Comparison of ENCODE assay signal across 22 cellular contexts in the genomic region with DNA sequence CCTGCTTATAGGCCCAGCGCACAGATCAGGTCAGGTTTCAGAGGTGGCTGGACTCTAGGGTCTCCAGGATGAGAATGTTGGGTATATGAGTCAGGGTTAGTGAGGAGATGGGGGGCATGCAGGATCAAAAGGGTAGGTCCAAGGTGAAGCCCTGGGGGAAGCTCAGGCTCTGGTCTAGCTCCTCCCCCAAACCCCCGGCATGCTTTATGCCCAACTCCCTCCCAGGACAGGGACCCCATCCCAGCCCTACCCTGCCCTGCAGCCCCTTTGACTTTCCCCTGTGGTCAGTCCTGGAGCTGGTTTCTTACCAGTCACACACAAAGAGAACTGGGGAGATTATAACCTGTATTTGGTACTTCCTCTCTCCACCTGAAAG. TPM values are rescaled to one million over a fixed set of nuclear protein-coding genes. Genes with fewer than 3 reads are reported as not detected.
DNase-seq lines count a peak whose midpoint lies in the region; ATAC-seq and TF ChIP-seq lines count a peak whose summit lies in the region.
"Had no signal": no experiment of that assay in that cellular context is flagged by ENCODE, and none has a peak within 500 bp of the region (broad histone marks: within the 10 kb centered on the region; RNA-seq: fewer than 3 reads in every experiment).

No MANE protein-coding gene starts in this region.

- no peaks in the 10 kb centered on the region for H3K9me3 Mint-ChIP-seq in endothelial cell (ENCODE audit: unreplicated experiment)
- H3K9me3 Mint-ChIP-seq: CD4-positive, alpha-beta memory T cell had no signal

- no peaks in the 10 kb centered on the region for H3K36me3 Mint-ChIP-seq in endothelial cell (ENCODE audit: low read depth, unreplicated experiment)
- H3K36me3 Mint-ChIP-seq: CD4-positive, alpha-beta memory T cell had no signal

- H3K4me1 ChIP-seq in BLaER1 (peaks cover 28% of the 10 kb centered on the region), Loucy (ENCODE audit: insufficient read depth, low read length, poor library complexity, severe bottlenecking) (peaks cover 41% of the 10 kb centered on the region)
- H3K4me1 ChIP-seq in BLaER1 treated with 17β-estradiol and CSF1 and Interleukin-3, amounts not matched to agents 10 nM and 100 nM = peaks cover 26 to 43% (median 34%) of the 10 kb centered on the region in 10 experiments
- H3K4me1 ChIP-seq: SJCRH30 had no signal

- H3K79me2 ChIP-seq in Loucy (ENCODE audit: insufficient read depth, low read length) = peaks cover 31% of the 10 kb centered on the region

- H3K27me3 Mint-ChIP-seq in endothelial cell (ENCODE audit: unreplicated experiment) = peaks cover 4% of the 10 kb centered on the region

- H3K4me3 Mint-ChIP-seq in endothelial cell (ENCODE audit: unreplicated experiment) = peak overlapping the region; percentile 49
- H3K4me3 Mint-ChIP-seq: CD4-positive, alpha-beta memory T cell; IgD-negative memory B cell had no signal

- peaks cover 47% of the 10 kb centered on the region for H3K4me1 Mint-ChIP-seq in endothelial cell (ENCODE audit: unreplicated experiment)

- H4K20me1 ChIP-seq in BLaER1 (no peaks in the 10 kb centered on the region), Loucy (ENCODE audit: insufficient read depth, low read length, poor library complexity, severe bottlenecking) (no peaks in the 10 kb centered on the region)
- H4K20me1 ChIP-seq in BLaER1 treated with 17β-estradiol and CSF1 and Interleukin-3, amounts not matched to agents 10 nM and 100 nM = no peaks in the 10 kb centered on the region

- no peaks in the 10 kb centered on the region for H3K27me3 ChIP-seq in BLaER1
- no peaks in the 10 kb centered on the region for H3K27me3 ChIP-seq in BLaER1 treated with 17β-estradiol and CSF1 and Interleukin-3, amounts not matched to agents 10 nM and 100 nM
- H3K27me3 ChIP-seq in Loucy (ENCODE audit: insufficient read depth, low read length, poor library complexity, severe bottlenecking) = no peaks in the 10 kb centered on the region
- H3K27me3 ChIP-seq: SJCRH30 had no signal

- no peak overlapping the region; the same call in 1 of the 2 replicates for H3K4me3 ChIP-seq in BLaER1
- H3K4me3 ChIP-seq in BLaER1 treated with 17β-estradiol and CSF1 and Interleukin-3, amounts not matched to agents 10 nM and 100 nM = no peak overlapping the region
- H3K4me3 ChIP-seq in Loucy (ENCODE audit: low read length, poor library complexity, severe bottlenecking) = peak overlapping the region; percentile 78
- H3K4me3 ChIP-seq: SJCRH30 had no signal

- no peaks in the 10 kb centered on the region for H3K36me3 ChIP-seq in BLaER1
- no peaks in the 10 kb centered on the region for H3K36me3 ChIP-seq in BLaER1 treated with 17β-estradiol and CSF1 and Interleukin-3, amounts not matched to agents 10 nM and 100 nM
- H3K36me3 ChIP-seq in Loucy (ENCODE audit: insufficient read depth, low read length) = no peaks in the 10 kb centered on the region
- H3K36me3 ChIP-seq: SJCRH30 had no signal

- peak overlapping the region; percentile 78 for H3K27ac Mint-ChIP-seq in endothelial cell (ENCODE audit: unreplicated experiment)
- H3K27ac Mint-ChIP-seq: CD4-positive, alpha-beta memory T cell had no signal

- H3K27ac ChIP-seq in BLaER1 (peak overlapping the region; percentile 56; the same call in 1 of the 2 replicates), substantia nigra (ENCODE audit: low read depth, low read length, poor library complexity, severe bottlenecking) (no peak overlapping the region)
- 0 out of 22 replicates have a peak overlapping the region, but pooled peaks of 1 of the 11 experiments have one; percentile 8 for H3K27ac ChIP-seq in BLaER1 treated with 17β-estradiol and CSF1 and Interleukin-3, amounts not matched to agents 10 nM and 100 nM
- H3K27ac ChIP-seq: SJCRH30 had no signal

- H3K9me2 ChIP-seq in Loucy (replicated peaks; ENCODE audit: low read depth, low read length) = no peaks in the 10 kb centered on the region

- H3K9me3 ChIP-seq in BLaER1 (no peaks in the 10 kb centered on the region), Loucy (ENCODE audit: insufficient read depth, low read depth, low read length) (no peaks in the 10 kb centered on the region)
- no peaks in the 10 kb centered on the region for H3K9me3 ChIP-seq in BLaER1 treated with 17β-estradiol and CSF1 and Interleukin-3, amounts not matched to agents 10 nM and 100 nM (replicated peaks in 1 of 11)
- H3K9me3 ChIP-seq: SJCRH30 had no signal

- H3K4me2 ChIP-seq in BLaER1 (peak overlapping the region; percentile 68), Loucy (ENCODE audit: low read depth, low read length, poor library complexity, severe bottlenecking) (peak overlapping the region; percentile 90)
- H3K4me2 ChIP-seq in BLaER1 treated with 17β-estradiol and CSF1 and Interleukin-3, amounts not matched to agents 10 nM and 100 nM = peak overlapping the region; percentile 53 to 87 (median 68)

- H3F3A ChIP-seq in Loucy (ENCODE audit: low read depth) = peaks cover 7% of the 10 kb centered on the region; the same call in 1 of the 2 replicates

- H2AFZ ChIP-seq in Loucy (ENCODE audit: low read length) = no peak overlapping the region

- DNase-seq in endothelial cell (ENCODE audit: low spot score) = no peak
- no peak for DNase-seq in substantia nigra (lab: John Stamatoyannopoulos, UW)
- no peak for DNase-seq in NCI-H510A treated with DMSO at 0.1 percent for 48 hours (lab: John Stamatoyannopoulos, UW)
- DNase-seq: CD4-positive, alpha-beta memory T cell; DMS153; NCI-H1092 treated with DMSO at 0.1 percent for 48 hours; NCI-H1436 treated with DMSO at 0.1 percent for 48 hours; NCI-H2029; NCI-H226; NCI-H524; NCI-H774; NK-92 treated with Interleukin-12 subunit alpha and Interleukin-12 subunit beta, amount 100 ng/mL, for 24 hours; SJCRH30 had no signal

- no peak for TF ChIP-seq CTCF in Loucy (conservative IDR thresholded peaks at IDR 0.05; ENCODE audit: low read length)
- no peak for TF ChIP-seq CTCF in endothelial cell (IDR thresholded peaks at IDR 0.05; ENCODE audit: unreplicated experiment)

- H3K9ac ChIP-seq in BLaER1 = no peak overlapping the region
- H3K9ac ChIP-seq in BLaER1 treated with 17β-estradiol and CSF1 and Interleukin-3, amounts not matched to agents 10 nM and 100 nM = no peak overlapping the region
- H3K9ac ChIP-seq in Loucy (ENCODE audit: low read depth, low read length, poor library complexity, severe bottlenecking) = peak overlapping the region; percentile 90

- no peak for ATAC-seq in GM18519 (IDR thresholded peaks at IDR 0.05; ENCODE audit: low FRiP score, unreplicated experiment)
- ATAC-seq: HCT116 had no signal

RNA-seq across cellular contexts. Expression of a gene that starts 9.8 kb away (rescaled TPM):
- not detected for total RNA-seq in endothelial cell (ENCODE audit: unreplicated experiment)
- total RNA-seq: CD4-positive, alpha-beta memory T cell; G401; H1; LHCN-M2; SJCRH30 had no signal

RNA-seq across cellular contexts. Expression of a gene that starts 10.3 kb away (rescaled TPM):
- not detected for total RNA-seq in endothelial cell (ENCODE audit: unreplicated experiment)
- total RNA-seq: CD4-positive, alpha-beta memory T cell; G401; H1; LHCN-M2; SJCRH30 had no signal

RNA-seq across cellular contexts. Expression of a gene that starts 33.1 kb away (rescaled TPM):
- total RNA-seq in endothelial cell (ENCODE audit: unreplicated experiment) = not detected
- total RNA-seq: CD4-positive, alpha-beta memory T cell; G401; H1; LHCN-M2; SJCRH30 had no signal

RNA-seq across cellular contexts. Expression of a gene that starts 51.1 kb away (rescaled TPM):
- not detected for total RNA-seq in endothelial cell (ENCODE audit: unreplicated experiment)
- total RNA-seq: G401, H1, LHCN-M2, SJCRH30 had no signal
